Comparison of ENCODE assay signal across 20 cellular contexts in genomic region chr22:22604326-22605073, GRCh38. TPM values are rescaled to one million over a fixed set of nuclear protein-coding genes. Genes with fewer than 3 reads are reported as not detected.
A peak's percentile ranks its signal among the peaks of the same experiment; 100 is the strongest.
DNase-seq lines count a peak whose midpoint lies in the region; ATAC-seq and TF ChIP-seq lines count a peak whose summit lies in the region.
"Had no signal": no experiment of that assay in that cellular context is flagged by ENCODE, and none has a peak within 500 bp of the region (broad histone marks: within the 10 kb centered on the region; RNA-seq: fewer than 3 reads in every experiment).

No MANE protein-coding gene starts in this region.

- H3K4me3 ChIP-seq in OCI-LY1 (ENCODE audit: low read depth, low read length, poor library complexity, severe bottlenecking) (no peak overlapping the region), esophagus muscularis mucosa (no peak overlapping the region)

- TF ChIP-seq EP300 in esophagus muscularis mucosa (IDR thresholded peaks at IDR 0.05): no peak

- H4K20me1 ChIP-seq in OCI-LY1 (ENCODE audit: insufficient read depth, low read length): no peaks in the 10 kb centered on the region

- H3K27me3 Mint-ChIP-seq in stimulated activated naive CD8-positive, alpha-beta T cell treated with anti-CD3 and anti-CD28 coated beads, Interleukin-15, amount 100 ng/mL, for 72 hours: peaks cover 22% of the 10 kb centered on the region
- peaks cover 5% of the 10 kb centered on the region for H3K27me3 Mint-ChIP-seq in stimulated activated naive CD8-positive, alpha-beta T cell treated with anti-CD3 and anti-CD28 coated beads, Interleukin-15, Interleukin-2, amounts not matched to agents 100 ng/mL and 50 ng/mL, for 24 hours
- peaks cover 6% of the 10 kb centered on the region for H3K27me3 Mint-ChIP-seq in type B pancreatic cell

- peak overlapping the region; percentile 37; the same call in 1 of the 2 replicates for H3K4me2 ChIP-seq in OCI-LY1 (ENCODE audit: low read length)
- H3K4me2 ChIP-seq: SK-N-SH had no signal

- H3K27me3 ChIP-seq in OCI-LY1 (ENCODE audit: insufficient read depth, low read length) (peaks cover 4% of the 10 kb centered on the region; the same call in 1 of the 2 replicates), esophagus muscularis mucosa (peaks cover 0 to 14% (median 0%) of the 10 kb centered on the region in 4 donors)

- no peak overlapping the region for H3K4me3 Mint-ChIP-seq in stimulated activated naive CD8-positive, alpha-beta T cell treated with anti-CD3 and anti-CD28 coated beads, Interleukin-15, amount 100 ng/mL, for 72 hours
- no peak overlapping the region for H3K4me3 Mint-ChIP-seq in stimulated activated naive CD8-positive, alpha-beta T cell treated with anti-CD3 and anti-CD28 coated beads, Interleukin-15, Interleukin-2, amounts not matched to agents 100 ng/mL and 50 ng/mL, for 24 hours
- no peak overlapping the region for H3K4me3 Mint-ChIP-seq in type B pancreatic cell
- H3K4me3 Mint-ChIP-seq: CD14-positive monocyte had no signal

- 54% methylated on average over 3 of the region's 3 CpGs for WGBS in esophagus muscularis mucosa

- TF ChIP-seq CTCF in OCI-LY1 (IDR thresholded peaks at IDR 0.05; ENCODE audit: low read length) (no peak), esophagus muscularis mucosa (IDR thresholded peaks at IDR 0.05) (no peak), type B pancreatic cell (conservative IDR thresholded peaks at IDR 0.05) (no peak)

- ATAC-seq in stimulated activated naive CD8-positive, alpha-beta T cell treated with anti-CD3 and anti-CD28 coated beads, Interleukin-15, Interleukin-2, amounts not matched to agents 100 U/mL and 50 U/mL, for 24 hours: peak; percentile 9
- ATAC-seq in stimulated activated naive CD8-positive, alpha-beta T cell treated with anti-CD3 and anti-CD28 coated beads, Interleukin-15, amount 100 ng/mL, for 72 hours: no peak
- ATAC-seq in HG03520 (IDR thresholded peaks at IDR 0.05; ENCODE audit: unreplicated experiment): no peak
- no peak for ATAC-seq in HG03139 (IDR thresholded peaks at IDR 0.05; ENCODE audit: unreplicated experiment)
- ATAC-seq: Panc1, Right ventricle myocardium inferior had no signal

- no peak overlapping the region for H3K27ac Mint-ChIP-seq in stimulated activated naive CD8-positive, alpha-beta T cell treated with anti-CD3 and anti-CD28 coated beads, Interleukin-15, amount 100 ng/mL, for 72 hours
- H3K27ac Mint-ChIP-seq in stimulated activated naive CD8-positive, alpha-beta T cell treated with anti-CD3 and anti-CD28 coated beads, Interleukin-15, Interleukin-2, amounts not matched to agents 100 ng/mL and 50 ng/mL, for 24 hours: peak overlapping the region; percentile 15
- no peak overlapping the region for H3K27ac Mint-ChIP-seq in type B pancreatic cell

- H3K27ac ChIP-seq in OCI-LY1 (ENCODE audit: low read depth, low read length, poor library complexity, severe bottlenecking) (peak overlapping the region; percentile 45), esophagus muscularis mucosa (replicated peaks in 1 of 4) (no peak overlapping the region)

- H3K36me3 Mint-ChIP-seq in stimulated activated naive CD8-positive, alpha-beta T cell treated with anti-CD3 and anti-CD28 coated beads, Interleukin-15, Interleukin-2, amounts not matched to agents 100 ng/mL and 50 ng/mL, for 24 hours (ENCODE audit: low read depth): no peaks in the 10 kb centered on the region
- H3K36me3 Mint-ChIP-seq in type B pancreatic cell: no peaks in the 10 kb centered on the region
- H3K36me3 Mint-ChIP-seq: CD14-positive monocyte had no signal

- H3K4me1 ChIP-seq in OCI-LY1 (ENCODE audit: insufficient read depth, low read length, severe bottlenecking): peaks cover 20% of the 10 kb centered on the region
- no peaks in the 10 kb centered on the region for H3K4me1 ChIP-seq in esophagus muscularis mucosa

- no peaks in the 10 kb centered on the region for H3K9me3 Mint-ChIP-seq in stimulated activated naive CD8-positive, alpha-beta T cell treated with anti-CD3 and anti-CD28 coated beads, Interleukin-15, amount 100 ng/mL, for 72 hours
- no peaks in the 10 kb centered on the region for H3K9me3 Mint-ChIP-seq in stimulated activated naive CD8-positive, alpha-beta T cell treated with anti-CD3 and anti-CD28 coated beads, Interleukin-15, Interleukin-2, amounts not matched to agents 100 ng/mL and 50 ng/mL, for 24 hours
- H3K9me3 Mint-ChIP-seq in type B pancreatic cell: no peaks in the 10 kb centered on the region

- H3F3A ChIP-seq in OCI-LY1 (ENCODE audit: insufficient read depth, low read length): no peaks in the 10 kb centered on the region

- H2AFZ ChIP-seq in OCI-LY1 (ENCODE audit: low read length): no peak overlapping the region

- H3K4me1 Mint-ChIP-seq in stimulated activated naive CD8-positive, alpha-beta T cell treated with anti-CD3 and anti-CD28 coated beads, Interleukin-15, amount 100 ng/mL, for 72 hours: no peaks in the 10 kb centered on the region
- peaks cover 8% of the 10 kb centered on the region for H3K4me1 Mint-ChIP-seq in stimulated activated naive CD8-positive, alpha-beta T cell treated with anti-CD3 and anti-CD28 coated beads, Interleukin-15, Interleukin-2, amounts not matched to agents 100 ng/mL and 50 ng/mL, for 24 hours (ENCODE audit: low read depth)
- peaks cover 2% of the 10 kb centered on the region for H3K4me1 Mint-ChIP-seq in type B pancreatic cell (ENCODE audit: unreplicated experiment)

- no peak for TF ChIP-seq POLR2A in esophagus muscularis mucosa (IDR thresholded peaks at IDR 0.05; ENCODE audit: low read depth)

- H3K9me3 ChIP-seq in OCI-LY1 (ENCODE audit: low read length) (no peaks in the 10 kb centered on the region; the same call in 1 of the 2 replicates), esophagus muscularis mucosa (peaks cover 0 to 11% (median 0%) of the 10 kb centered on the region in 4 donors)
- H3K9me3 ChIP-seq: SK-N-SH had no signal

- H3K9ac ChIP-seq in OCI-LY1 (ENCODE audit: low read length): no peak overlapping the region; the same call in 1 of the 2 replicates
- H3K9ac ChIP-seq: SK-N-SH had no signal

- H3K36me3 ChIP-seq in OCI-LY1 (ENCODE audit: insufficient read depth, low read length) (no peaks in the 10 kb centered on the region; the same call in 1 of the 2 replicates), esophagus muscularis mucosa (no peaks in the 10 kb centered on the region)

- no peaks in the 10 kb centered on the region for H3K79me2 ChIP-seq in OCI-LY1 (ENCODE audit: insufficient read depth, low read length)

- DNase-seq in stimulated activated naive CD8-positive, alpha-beta T cell treated with anti-CD3 and anti-CD28 coated beads, Interleukin-15, Interleukin-2, amounts not matched to agents 100 U/mL and 50 U/mL, for 24 hours: no peak
- no peak for DNase-seq in stimulated activated naive CD8-positive, alpha-beta T cell treated with anti-CD3 and anti-CD28 coated beads, Interleukin-15, amount 100 ng/mL, for 72 hours
- DNase-seq in esophagus muscularis mucosa (ENCODE audit: extremely low spot score) (peak; percentile 75), type B pancreatic cell (ENCODE audit: extremely low spot score, unreplicated experiment) (no peak)
- DNase-seq: COR-L47, DMS153, NCI-H1092 treated with DMSO at 0.1 percent for 48 hours, NCI-H187, NCI-H69, SK-N-SH had no signal

- H3K9me2 ChIP-seq in OCI-LY1 (ENCODE audit: low read depth, low read length): no peaks in the 10 kb centered on the region
- H3K9me2 ChIP-seq: SK-N-SH had no signal

- intact Hi-C loops in esophagus muscularis mucosa (cut with DNase I): no loop called here

RNA-seq across cellular contexts. Expression of gene GGTLC2, which starts 39.9 kb away (rescaled TPM):
- total RNA-seq in esophagus muscularis mucosa (not detected), type B pancreatic cell (ENCODE audit: low replicate concordance) (not detected in 2 replicates)
- total RNA-seq: A172, H1, HT-29, Right ventricle myocardium inferior had no signal

RNA-seq across cellular contexts. Expression of gene PRAME, which starts 45.4 kb away (rescaled TPM):
- total RNA-seq in esophagus muscularis mucosa (not detected), type B pancreatic cell (ENCODE audit: low replicate concordance) (0.10 TPM in 1 of 2 replicates, not detected in the other)
- total RNA-seq: HT-29, Right ventricle myocardium inferior had no signal
